Comparison of ENCODE assay signal across 20 cellular contexts in genomic region chr5:133980652-133981051, GRCh38. TPM values are rescaled to one million over a fixed set of nuclear protein-coding genes. Genes with fewer than 3 reads are reported as not detected.
DNase-seq lines count a peak whose midpoint lies in the region; ATAC-seq and TF ChIP-seq lines count a peak whose summit lies in the region.
"Had no signal": no experiment of that assay in that cellular context is flagged by ENCODE, and none has a peak within 500 bp of the region (broad histone marks: within the 10 kb centered on the region; RNA-seq: fewer than 3 reads in every experiment).

No MANE protein-coding gene starts in this region.

- H3K27me3 Mint-ChIP-seq in activated T-cell treated with anti-CD3 and anti-CD28 coated beads, Interleukin-2, amount 50 U/mL, for 72 hours (ENCODE audit: low read depth) = no peaks in the 10 kb centered on the region
- no peaks in the 10 kb centered on the region for H3K27me3 Mint-ChIP-seq in activated T-cell treated with anti-CD3 and anti-CD28 coated beads, Interleukin-2, amount 50 U/mL, for 4 hours (ENCODE audit: low read depth)
- no peaks in the 10 kb centered on the region for H3K27me3 Mint-ChIP-seq in GM23338 (ENCODE audit: insufficient read depth, low read depth, poor library complexity)

- no peak overlapping the region for H3K14ac ChIP-seq in mesenchymal stem cell (ENCODE audit: low read length in 2 of 2)

- no peaks in the 10 kb centered on the region for H3K9me3 Mint-ChIP-seq in activated T-cell treated with anti-CD3 and anti-CD28 coated beads, Interleukin-2, amount 50 U/mL, for 72 hours
- no peaks in the 10 kb centered on the region for H3K9me3 Mint-ChIP-seq in activated T-cell treated with anti-CD3 and anti-CD28 coated beads, Interleukin-2, amount 50 U/mL, for 4 hours
- H3K9me3 Mint-ChIP-seq in GM23338 = no peaks in the 10 kb centered on the region
- H3K9me3 Mint-ChIP-seq: CD8-positive, alpha-beta T cell had no signal

- no peak overlapping the region for H3K18ac ChIP-seq in mesenchymal stem cell (ENCODE audit: low read depth in 1 of 2, low read length in 2 of 2)

- H3K9me2 ChIP-seq in GM23338 (ENCODE audit: insufficient read depth) = no peaks in the 10 kb centered on the region

- H2BK120ac ChIP-seq in mesenchymal stem cell (ENCODE audit: low read depth, low read length) = no peak overlapping the region

- H2BK12ac ChIP-seq in mesenchymal stem cell (ENCODE audit: low read length in 2 of 2) = no peak overlapping the region

- H3K36me3 ChIP-seq in GM23338 (ENCODE audit: insufficient read depth) = peaks cover 38% of the 10 kb centered on the region
- H3K36me3 ChIP-seq in mesenchymal stem cell (ENCODE audit: control insufficient read depth in 1 of 2, insufficient read depth in 2 of 2, low read depth in 1 of 2, low read length in 2 of 2) = peaks cover 38 to 77% of the 10 kb centered on the region in 2 experiments
- H3K36me3 ChIP-seq in gastrocnemius medialis = peaks cover 0 to 45% of the 10 kb centered on the region in 2 donors
- H3K36me3 ChIP-seq in Peyer's patch = peaks cover 0 to 77% (median 0%) of the 10 kb centered on the region in 3 donors

- H3K4me1 ChIP-seq in GM23338 (ENCODE audit: insufficient read depth) (peaks cover 12% of the 10 kb centered on the region; the same call in 1 of the 2 replicates), mesenchymal stem cell (ENCODE audit: control insufficient read depth, insufficient read depth, low read depth, low read length) (peaks cover 10% of the 10 kb centered on the region), gastrocnemius medialis (peaks cover 49 to 66% of the 10 kb centered on the region in 2 donors), Peyer's patch (no peaks in the 10 kb centered on the region)
- H3K4me1 ChIP-seq: Caco-2 had no signal

- TF ChIP-seq POLR2A in gastrocnemius medialis (IDR thresholded peaks at IDR 0.05) = no peak
- no peak for TF ChIP-seq POLR2A in Peyer's patch (IDR thresholded peaks at IDR 0.05)

- no peaks in the 10 kb centered on the region; the same call in 1 of the 2 replicates for H3F3A ChIP-seq in GM23338 (replicated peaks; ENCODE audit: low read depth)

- H4K8ac ChIP-seq in mesenchymal stem cell (ENCODE audit: low read length) = no peak overlapping the region

- H2BK5ac ChIP-seq in mesenchymal stem cell (ENCODE audit: low read depth, low read length, poor library complexity, severe bottlenecking) = no peak overlapping the region

- no peak overlapping the region for H3K4me3 Mint-ChIP-seq in activated T-cell treated with anti-CD3 and anti-CD28 coated beads, Interleukin-2, amount 50 U/mL, for 72 hours
- no peak overlapping the region for H3K4me3 Mint-ChIP-seq in activated T-cell treated with anti-CD3 and anti-CD28 coated beads, Interleukin-2, amount 50 U/mL, for 4 hours
- H3K4me3 Mint-ChIP-seq in GM23338 = no peak overlapping the region
- H3K4me3 Mint-ChIP-seq: CD8-positive, alpha-beta T cell had no signal

- H3K27me3 ChIP-seq in GM23338 (ENCODE audit: insufficient read depth) = no peaks in the 10 kb centered on the region
- H3K27me3 ChIP-seq in mesenchymal stem cell (ENCODE audit: control insufficient read depth in 1 of 2, insufficient read depth in 1 of 2, low read length in 2 of 2) = no peaks in the 10 kb centered on the region
- H3K27me3 ChIP-seq in gastrocnemius medialis = no peaks in the 10 kb centered on the region
- H3K27me3 ChIP-seq in Peyer's patch = no peaks in the 10 kb centered on the region
- H3K27me3 ChIP-seq: MG63 had no signal

- no peak overlapping the region for H3K4me2 ChIP-seq in GM23338
- H3K4me2 ChIP-seq in mesenchymal stem cell (ENCODE audit: low read length, poor library complexity, severe bottlenecking) = no peak overlapping the region
- H3K4me2 ChIP-seq: PC-9 had no signal

- no peak overlapping the region for H3K4ac ChIP-seq in mesenchymal stem cell (ENCODE audit: low read depth in 1 of 2, low read length in 2 of 2)

- peak overlapping the region; percentile 39; the same call in 1 of the 2 replicates for H3K27ac ChIP-seq in GM23338 (ENCODE audit: low read depth)
- peak overlapping the region; percentile 18 for H3K27ac ChIP-seq in mesenchymal stem cell (ENCODE audit: low read length, poor library complexity, severe bottlenecking)
- H3K27ac ChIP-seq in gastrocnemius medialis = peak overlapping the region; percentile 53 to 78 (median 72)
- H3K27ac ChIP-seq in Peyer's patch = no peak overlapping the region
- H3K27ac ChIP-seq: C4-2B, PC-9, RWPE1 had no signal

- in situ Hi-C loops in gastrocnemius medialis (cut with MboI; ENCODE audit: low sequenced_read_pairs in 4 of 4) = no loop called here

- H2AFZ ChIP-seq in GM23338 (no peak overlapping the region), mesenchymal stem cell (ENCODE audit: low read depth, low read length) (no peak overlapping the region)
- H2AFZ ChIP-seq: PC-9 had no signal

- peaks cover 7 to 20% of the 10 kb centered on the region in 2 donors for H3K36me3 Mint-ChIP-seq in activated T-cell treated with anti-CD3 and anti-CD28 coated beads, Interleukin-2, amount 50 U/mL, for 72 hours (ENCODE audit: insufficient read depth in 2 of 2)
- peaks cover 24% of the 10 kb centered on the region for H3K36me3 Mint-ChIP-seq in activated T-cell treated with anti-CD3 and anti-CD28 coated beads, Interleukin-2, amount 50 U/mL, for 4 hours (ENCODE audit: insufficient read depth)
- H3K36me3 Mint-ChIP-seq in GM23338 (ENCODE audit: low read depth) = peaks cover 81% of the 10 kb centered on the region

- H4K91ac ChIP-seq in mesenchymal stem cell (ENCODE audit: low read length) = no peak overlapping the region

- H3K4me1 Mint-ChIP-seq in activated T-cell treated with anti-CD3 and anti-CD28 coated beads, Interleukin-2, amount 50 U/mL, for 72 hours (ENCODE audit: low read depth) = peaks cover 37% of the 10 kb centered on the region
- H3K4me1 Mint-ChIP-seq in activated T-cell treated with anti-CD3 and anti-CD28 coated beads, Interleukin-2, amount 50 U/mL, for 4 hours (ENCODE audit: low read depth) = peaks cover 10% of the 10 kb centered on the region
- H3K4me1 Mint-ChIP-seq in GM23338 = peaks cover 6% of the 10 kb centered on the region; the same call in 2 of the 3 replicates

- H3K4me3 ChIP-seq in GM23338 (no peak overlapping the region), mesenchymal stem cell (ENCODE audit: insufficient read depth in 1 of 2, low read depth in 1 of 2, low read length in 2 of 2) (no peak overlapping the region), gastrocnemius medialis (no peak overlapping the region), Peyer's patch (no peak overlapping the region)
- H3K4me3 ChIP-seq: GM12878, MG63, PC-9 had no signal

- peaks cover 12% of the 10 kb centered on the region for H4K20me1 ChIP-seq in GM23338 (replicated peaks; ENCODE audit: insufficient read depth)

- intact Hi-C loops in gastrocnemius medialis (cut with DNase I; ENCODE audit: low total_unique reads) = no loop called here

- peak overlapping the region; percentile 28 for H3K27ac Mint-ChIP-seq in activated T-cell treated with anti-CD3 and anti-CD28 coated beads, Interleukin-2, amount 50 U/mL, for 72 hours
- no peak overlapping the region for H3K27ac Mint-ChIP-seq in GM23338
- H3K27ac Mint-ChIP-seq: CD8-positive, alpha-beta T cell had no signal

- H2AK5ac ChIP-seq in mesenchymal stem cell (ENCODE audit: low read length, severe bottlenecking) = no peak overlapping the region

- TF ChIP-seq CTCF in GM23338 (conservative IDR thresholded peaks at IDR 0.05; ENCODE audit: low read depth in 2 of 2) (no peak), gastrocnemius medialis (IDR thresholded peaks at IDR 0.05 in 4 of 5, conservative IDR thresholded peaks at IDR 0.05 in 1 of 5) (no peak), Peyer's patch (IDR thresholded peaks at IDR 0.05) (no peak)

- 94% methylated on average over 4 of the region's 7 CpGs for WGBS in mesenchymal stem cell

- no peak overlapping the region for H2BK15ac ChIP-seq in mesenchymal stem cell (ENCODE audit: low read depth, poor library complexity, severe bottlenecking)

- H3K79me1 ChIP-seq in mesenchymal stem cell (replicated peaks; ENCODE audit: low read length, poor library complexity, severe bottlenecking) = peaks cover 13% of the 10 kb centered on the region

- peaks cover 40% of the 10 kb centered on the region for H3K79me2 ChIP-seq in GM23338 (replicated peaks; ENCODE audit: insufficient read depth)

- H3K23ac ChIP-seq in mesenchymal stem cell (ENCODE audit: low read length in 2 of 2) = no peak overlapping the region

- H3K9me3 ChIP-seq in mesenchymal stem cell (ENCODE audit: control insufficient read depth, low read length) = no peaks in the 10 kb centered on the region
- no peaks in the 10 kb centered on the region for H3K9me3 ChIP-seq in gastrocnemius medialis
- H3K9me3 ChIP-seq in Peyer's patch = no peaks in the 10 kb centered on the region
- H3K9me3 ChIP-seq: Caco-2, MG63 had no signal

- H3K9ac ChIP-seq in mesenchymal stem cell (ENCODE audit: low read length) = peak overlapping the region; percentile 2

- DNase-seq in activated T-cell treated with anti-CD3 and anti-CD28 coated beads, Interleukin-2, amount 50 U/mL, for 72 hours = no peak
- DNase-seq in activated T-cell treated with anti-CD3 and anti-CD28 coated beads, Interleukin-2, amount 50 U/mL, for 4 hours = no peak
- DNase-seq in GM23338 (ENCODE audit: low spot score) (no peak), mesenchymal stem cell (no peak), gastrocnemius medialis (peak in 1 of 2 donors; percentile 60), C1 segment of cervical spinal cord (lab: John Stamatoyannopoulos, UW) (no peak), Peyer's patch (no peak)
- DNase-seq: Caco-2; CD8-positive, alpha-beta T cell; IMR-90; KG1; MG63; NCI-H2029; NCI-H2227 treated with DMSO at 0.1 percent for 48 hours; NCI-H526 treated with DMSO at 0.1 percent for 48 hours; PC-9; SHP77 treated with DMSO at 0.1 percent for 48 hours had no signal

- no peak for ATAC-seq in activated T-cell treated with anti-CD3 and anti-CD28 coated beads, Interleukin-2, amount 50 U/mL, for 72 hours (replicated peaks in 1 of 2)
- no peak for ATAC-seq in activated T-cell treated with anti-CD3 and anti-CD28 coated beads, Interleukin-2, amount 50 U/mL, for 4 hours
- ATAC-seq in GM23338 = no peak
- no peak for ATAC-seq in gastrocnemius medialis
- ATAC-seq: CD8-positive, alpha-beta T cell had no signal

RNA-seq across cellular contexts. Expression of gene C5orf15, which starts 12.2 kb away (rescaled TPM):
- 10 to 100 TPM; 21.8 to 22.8 TPM for total RNA-seq in activated T-cell treated with anti-CD3 and anti-CD28 coated beads, Interleukin-2, amount 50 U/mL, for 72 hours
- total RNA-seq in activated T-cell treated with anti-CD3 and anti-CD28 coated beads, Interleukin-2, amount 50 U/mL, for 4 hours = 10 to 100 TPM; 26.0 to 31.2 (median 28.6) TPM
- total RNA-seq in GM23338 (2014; rRNA removed; shearing (Covaris generic)) = 61.4 and 67.4 TPM in 2 replicates
- 28.6 and 37.7 TPM in 2 replicates for polyA plus RNA-seq in GM23338 (2016; fragmentation: Nextera tagmentation; extraction: Ambion mirVana)
- 132 TPM for polyA plus RNA-seq in mesenchymal stem cell (2013, experiment 1 of 2)
- polyA plus RNA-seq in mesenchymal stem cell (2013, experiment 2 of 2) = 138 TPM
- total RNA-seq in gastrocnemius medialis (10 to 100 TPM; 18.7 to 30.3 (median 24.4) TPM), Peyer's patch (10 to 100 TPM; 12.4 to 92.6 (median 36.2) TPM)

RNA-seq across cellular contexts. Expression of gene VDAC1, which starts 24.1 kb away (rescaled TPM):
- 100 to 1,000 TPM; 252 to 258 TPM for total RNA-seq in activated T-cell treated with anti-CD3 and anti-CD28 coated beads, Interleukin-2, amount 50 U/mL, for 72 hours
- total RNA-seq in activated T-cell treated with anti-CD3 and anti-CD28 coated beads, Interleukin-2, amount 50 U/mL, for 4 hours = 100 to 1,000 TPM; 390 to 444 (median 392) TPM
- total RNA-seq in GM23338 (2014; rRNA removed; shearing (Covaris generic)) = 329 and 363 TPM in 2 replicates
- polyA plus RNA-seq in GM23338 (2016; fragmentation: Nextera tagmentation; extraction: Ambion mirVana) = 285 and 300 TPM in 2 replicates
- 183 TPM for polyA plus RNA-seq in mesenchymal stem cell (2013, experiment 1 of 2)
- polyA plus RNA-seq in mesenchymal stem cell (2013, experiment 2 of 2) = 184 TPM
- total RNA-seq in gastrocnemius medialis (100 to 1,000 TPM; 412 to 611 (median 495) TPM), Peyer's patch (100 to 1,000 TPM; 120 to 289 (median 181) TPM)

Comparison
In these comparisons a context has a peak if more than half of its experiments do, and no peak if none do; other contexts are left out.
1. H3K27ac ChIP-seq: peak in GM23338 (single experiment), mesenchymal stem cell (single experiment) and gastrocnemius medialis (4 of 4); none in Peyer's patch (0 of 4).